In genomic region chr10:117216611-117217195, GRCh38 we compare ENCODE assay signal across 9 cellular contexts. TPM values are rescaled to one million over a fixed set of nuclear protein-coding genes. Genes with fewer than 3 reads are reported as not detected.
DNase-seq lines count a peak whose midpoint lies in the region; ATAC-seq, FAIRE-seq and TF ChIP-seq lines count a peak whose summit lies in the region.
"Had no signal": no experiment of that assay in that cellular context is flagged by ENCODE, and none has a peak within 500 bp of the region (broad histone marks: within the 10 kb centered on the region; RNA-seq: fewer than 3 reads in every experiment).

No MANE protein-coding gene starts in this region.

- no peak for FAIRE-seq in frontal cortex (lab: Jason Lieb, UNC)
- FAIRE-seq: colon had no signal

- ATAC-seq in CD8-positive, alpha-beta T cell = peak; percentile 93
- peak; percentile 86 for ATAC-seq in GM19397 (IDR thresholded peaks at IDR 0.05; ENCODE audit: unreplicated experiment)

- peaks cover 4% of the 10 kb centered on the region for H3K4me1 Mint-ChIP-seq in CD8-positive, alpha-beta T cell (ENCODE audit: low read depth)

- peaks cover 10% of the 10 kb centered on the region for H3K9me3 Mint-ChIP-seq in CD8-positive, alpha-beta T cell

- DNase-seq in CD8-positive, alpha-beta T cell = peak; percentile 39 to 82 (median 61)
- DNase-seq in HK-2 (ENCODE audit: unreplicated experiment) = peak; percentile 82
- DNase-seq in RPMI7951 (ENCODE audit: low read depth) = peak; percentile 37
- peak; percentile 42 for DNase-seq in activated gamma-delta T cell (lab: John Stamatoyannopoulos, UW)
- peak; percentile 77 to 89 for DNase-seq in frontal cortex (ENCODE audit: low spot score in 2 of 2)
- DNase-seq in non-pigmented ciliary epithelial cell (ENCODE audit: low read depth) = peak; percentile 11

- H3K27me3 Mint-ChIP-seq in CD8-positive, alpha-beta T cell (ENCODE audit: low read depth) = peaks cover 32% of the 10 kb centered on the region

- peak overlapping the region; percentile 55 for H3K4me3 ChIP-seq in CD8-positive, alpha-beta T cell (ENCODE audit: low read depth, low read length)
- peak overlapping the region; percentile 24 to 77 (median 57) for H3K4me3 ChIP-seq in subcutaneous abdominal adipose tissue (ENCODE audit: low read depth in 1 of 5, low read length in 5 of 5)

- H3K27me3 ChIP-seq in CD8-positive, alpha-beta T cell (ENCODE audit: insufficient read depth, low read length) = peaks cover 10% of the 10 kb centered on the region
- peaks cover 14 to 42% (median 29%) of the 10 kb centered on the region in 5 donors for H3K27me3 ChIP-seq in subcutaneous abdominal adipose tissue (ENCODE audit: control insufficient read depth in 5 of 5, insufficient read depth in 4 of 5, low read length in 5 of 5)

- intact Hi-C loops in CD8-positive, alpha-beta T cell (cut with DNase I, micrococcal nuclease) = loop anchor here (1.0 to 10.0 kb wide), 5 partner anchors 104 to 1025 kb away; no protein-coding TSS in a partner anchor

- H3K4me3 Mint-ChIP-seq in CD8-positive, alpha-beta T cell = peak overlapping the region; percentile 77

- H3K27ac Mint-ChIP-seq in CD8-positive, alpha-beta T cell = no peak overlapping the region

- H3K4me1 ChIP-seq in CD8-positive, alpha-beta T cell (ENCODE audit: insufficient read depth, low read length) = peaks cover 5% of the 10 kb centered on the region
- H3K4me1 ChIP-seq in subcutaneous abdominal adipose tissue (ENCODE audit: control insufficient read depth in 5 of 5, insufficient read depth in 5 of 5, low read length in 5 of 5) = peaks cover 0 to 16% (median 14%) of the 10 kb centered on the region in 5 donors

- H3K36me3 ChIP-seq in CD8-positive, alpha-beta T cell (ENCODE audit: insufficient read depth, low read length) = no peaks in the 10 kb centered on the region
- no peaks in the 10 kb centered on the region for H3K36me3 ChIP-seq in subcutaneous abdominal adipose tissue (ENCODE audit: control insufficient read depth in 5 of 5, insufficient read depth in 5 of 5, low read length in 5 of 5)

- CTCF ChIA-PET in CD8-positive, alpha-beta T cell (lab: Charles Lee) = interaction anchor here (0.6 to 4.9 kb wide), 55 partner anchors 8 to 1030 kb away, joined by 3 to 61 read pairs (median 4); no protein-coding TSS in a partner anchor

- peak; percentile 100 for TF ChIP-seq CTCF in CD8-positive, alpha-beta T cell (IDR thresholded peaks at IDR 0.05)

- no peaks in the 10 kb centered on the region for H3K36me3 Mint-ChIP-seq in CD8-positive, alpha-beta T cell

- POLR2A ChIA-PET in CD8-positive, alpha-beta T cell (lab: Charles Lee) = no interaction called here

- no peaks in the 10 kb centered on the region for H3K9me3 ChIP-seq in CD8-positive, alpha-beta T cell (ENCODE audit: low read length)
- H3K9me3 ChIP-seq in subcutaneous abdominal adipose tissue (ENCODE audit: control insufficient read depth in 5 of 5, low read length in 5 of 5) = peaks cover 0 to 16% (median 5%) of the 10 kb centered on the region in 5 donors

- no peak overlapping the region for H3K27ac ChIP-seq in CD8-positive, alpha-beta T cell (ENCODE audit: low read depth, low read length)
- no peak overlapping the region for H3K27ac ChIP-seq in subcutaneous abdominal adipose tissue (ENCODE audit: low read depth, low read length)

- peak overlapping the region in 4 of 5 donors; percentile 34 to 67 (median 56) for H3K9ac ChIP-seq in subcutaneous abdominal adipose tissue (ENCODE audit: low read length in 5 of 5)

RNA-seq across cellular contexts. Expression of gene KCNK18, which starts 19.4 kb away (rescaled TPM):
- total RNA-seq in CD8-positive, alpha-beta T cell = not detected
- not detected in 2 replicates for total RNA-seq in RPMI7951 (2014; rRNA removed; shearing (Covaris generic))
- total RNA-seq in frontal cortex = not detected

RNA-seq across cellular contexts. Expression of gene SLC18A2, which starts 24.2 kb away (rescaled TPM):
- total RNA-seq in CD8-positive, alpha-beta T cell = under 1 TPM in 1 of 2 experiments, not detected in 1; 0.14 TPM
- total RNA-seq in RPMI7951 (2014; rRNA removed; shearing (Covaris generic)) = not detected in 2 replicates
- under 0.01 TPM for total RNA-seq in frontal cortex

Comparison
In these comparisons a context has a peak if more than half of its experiments do, and no peak if none do; other contexts are left out.
1. DNase-seq: peak in every context shown above with its lines; median percentile 83 in frontal cortex; 82 in HK-2; 61 in CD8-positive, alpha-beta T cell; 42 in activated gamma-delta T cell; 37 in RPMI7951; 11 in non-pigmented ciliary epithelial cell.